15 cellular contexts compared by ENCODE assay signal in the genomic region with DNA sequence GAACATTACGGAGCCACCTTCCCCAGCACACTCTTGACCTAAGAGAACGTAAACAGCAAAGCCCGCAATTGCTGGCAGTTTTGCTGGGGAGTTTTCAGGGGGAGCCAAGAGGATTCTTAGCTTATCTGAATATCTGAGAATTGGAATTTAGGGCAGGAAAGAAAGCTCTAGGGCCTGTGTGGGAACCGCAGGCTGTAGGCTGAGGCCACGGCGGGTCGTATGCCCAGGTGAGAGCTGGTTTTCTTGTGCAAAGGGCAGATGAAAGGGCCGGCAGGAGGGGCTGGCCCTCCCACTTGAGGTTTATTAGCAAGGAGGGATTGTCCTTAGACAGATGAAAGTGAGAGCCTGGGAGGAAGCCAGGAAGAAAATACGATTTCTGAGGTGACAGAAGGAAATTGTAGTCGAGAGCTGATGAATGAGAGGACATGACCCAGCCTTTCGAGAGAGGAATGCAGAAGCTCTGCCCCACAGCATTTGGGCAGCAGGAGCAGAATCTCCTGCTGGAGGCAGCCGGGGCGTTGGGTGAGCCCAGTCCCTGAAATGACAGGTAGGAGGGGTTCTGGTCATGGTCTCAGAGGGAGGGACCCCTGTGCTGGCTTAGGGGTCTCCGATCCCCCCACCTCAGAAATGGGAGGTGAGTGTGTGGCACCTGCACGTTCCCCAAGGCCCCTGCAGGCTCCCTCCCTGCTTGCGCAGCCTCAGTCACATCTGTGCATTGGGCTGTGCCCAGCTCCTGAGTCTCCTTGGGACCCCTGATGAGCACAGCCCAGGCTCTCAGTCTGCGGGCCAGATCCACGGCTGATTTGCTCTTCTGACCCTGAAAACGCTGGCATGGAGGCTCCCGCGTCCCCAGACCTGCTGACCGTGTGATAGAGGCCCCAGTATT.
DNase-seq lines count a peak whose midpoint lies in the region; ATAC-seq, FAIRE-seq and TF ChIP-seq lines count a peak whose summit lies in the region.
"Had no signal": no experiment of that assay in that cellular context is flagged by ENCODE, and none has a peak within 500 bp of the region (broad histone marks: within the 10 kb centered on the region; RNA-seq: fewer than 3 reads in every experiment).

No MANE protein-coding gene starts in this region.

- H3K4me1 Mint-ChIP-seq in astrocyte (ENCODE audit: low read depth, unreplicated experiment) = peaks cover 35% of the 10 kb centered on the region

- H3K4me3 Mint-ChIP-seq in astrocyte (ENCODE audit: unreplicated experiment) = no peak overlapping the region
- H3K4me3 Mint-ChIP-seq: effector memory CD8-positive, alpha-beta T cell had no signal

- no peak overlapping the region for H3K27ac Mint-ChIP-seq in astrocyte (ENCODE audit: unreplicated experiment)
- H3K27ac Mint-ChIP-seq: effector memory CD8-positive, alpha-beta T cell had no signal

- H3K79me2 ChIP-seq in astrocyte (ENCODE audit: insufficient read depth, low read length) = no peaks in the 10 kb centered on the region

- no peaks in the 10 kb centered on the region for H3K9me3 Mint-ChIP-seq in astrocyte (ENCODE audit: unreplicated experiment)
- H3K9me3 Mint-ChIP-seq: effector memory CD8-positive, alpha-beta T cell had no signal

- H3K9ac ChIP-seq in HUES6 (ENCODE audit: low read length) = no peak overlapping the region
- no peak overlapping the region for H3K9ac ChIP-seq in astrocyte (ENCODE audit: low read length)

- H4K20me1 ChIP-seq in astrocyte (ENCODE audit: insufficient read depth, low read length) = no peaks in the 10 kb centered on the region

- no peak for FAIRE-seq in astrocyte (lab: Jason Lieb, UNC)
- FAIRE-seq: GM12878 had no signal

- H3K36me3 ChIP-seq in HUES6 (ENCODE audit: control insufficient read depth, insufficient read depth, low read length) (peaks cover 25% of the 10 kb centered on the region), astrocyte (ENCODE audit: insufficient read depth, low read length) (no peaks in the 10 kb centered on the region), left lung (no peaks in the 10 kb centered on the region), left ventricle myocardium inferior (no peaks in the 10 kb centered on the region)
- H3K36me3 ChIP-seq: BE2C had no signal

- H3K4me2 ChIP-seq in astrocyte (ENCODE audit: low read length) = no peak overlapping the region

- peak overlapping the region; percentile 44; the same call in 1 of the 2 replicates for H3K27ac ChIP-seq in HUES6 (ENCODE audit: low read depth, low read length)
- no peak overlapping the region for H3K27ac ChIP-seq in astrocyte (ENCODE audit: low read depth, low read length)
- no peak overlapping the region for H3K27ac ChIP-seq in left lung
- H3K27ac ChIP-seq in temporal lobe (ENCODE audit: low read depth, low read length) = peak overlapping the region; percentile 40
- H3K27ac ChIP-seq in left ventricle myocardium inferior (replicated peaks) = no peak overlapping the region

- H3K4me3 ChIP-seq in HUES6 (ENCODE audit: low read depth, low read length) (peak overlapping the region; percentile 17; the same call in 1 of the 2 replicates), astrocyte (ENCODE audit: insufficient read depth, low read depth, low read length) (no peak overlapping the region), left lung (no peak overlapping the region), left ventricle myocardium inferior (no peak overlapping the region)
- H3K4me3 ChIP-seq: GM12878 had no signal

- H2AFZ ChIP-seq in astrocyte (ENCODE audit: low read depth, low read length) = no peak overlapping the region

- H3K9me3 ChIP-seq in HUES6 (ENCODE audit: control insufficient read depth, insufficient read depth, low read depth, low read length) (0 out of 2 replicates have a peak, but pooled peaks cover 2% of the 10 kb centered on the region), astrocyte (ENCODE audit: insufficient read depth, low read depth, low read length) (no peaks in the 10 kb centered on the region), left lung (no peaks in the 10 kb centered on the region), left ventricle myocardium inferior (replicated peaks) (no peaks in the 10 kb centered on the region)
- H3K9me3 ChIP-seq: BE2C had no signal

- intact Hi-C loops in left lung (cut with DNase I) (no loop called here), left ventricle myocardium inferior (cut with micrococcal nuclease) (no loop called here)

- no peak for TF ChIP-seq CTCF in astrocyte (IDR thresholded peaks at IDR 0.05; ENCODE audit: insufficient read depth, low read depth, low read length)
- TF ChIP-seq CTCF in left lung (IDR thresholded peaks at IDR 0.05) = no peak
- no peak for TF ChIP-seq CTCF in left ventricle myocardium inferior (IDR thresholded peaks at IDR 0.05; ENCODE audit: borderline replicate concordance)

- H3K27me3 ChIP-seq in HUES6 (ENCODE audit: control insufficient read depth, insufficient read depth, low read length) = no peaks in the 10 kb centered on the region
- H3K27me3 ChIP-seq in astrocyte (ENCODE audit: insufficient read depth, low read length) = no peaks in the 10 kb centered on the region
- H3K27me3 ChIP-seq in left lung = no peaks in the 10 kb centered on the region
- peaks cover 19% of the 10 kb centered on the region for H3K27me3 ChIP-seq in left ventricle myocardium inferior (ENCODE audit: low read depth)
- H3K27me3 ChIP-seq: BE2C had no signal

- no peaks in the 10 kb centered on the region for H3K27me3 Mint-ChIP-seq in astrocyte (ENCODE audit: low read depth, unreplicated experiment)

- peaks cover 25% of the 10 kb centered on the region for H3K36me3 Mint-ChIP-seq in astrocyte (ENCODE audit: low read depth, unreplicated experiment)

- H3K4me1 ChIP-seq in HUES6 (ENCODE audit: control insufficient read depth, insufficient read depth, low read length) (peaks cover 34% of the 10 kb centered on the region), astrocyte (ENCODE audit: insufficient read depth, low read length) (peaks cover 11% of the 10 kb centered on the region), left lung (peaks cover 10 to 17% of the 10 kb centered on the region in 2 donors), left ventricle myocardium inferior (peaks cover 26% of the 10 kb centered on the region)
- H3K4me1 ChIP-seq: BE2C had no signal

- DNase-seq in astrocyte (ENCODE audit: low read depth) (peak; percentile 55), left lung (no peak), NCI-H146 treated with DMSO at 0.1 percent for 48 hours (lab: John Stamatoyannopoulos, UW; ENCODE audit: unreplicated experiment) (no peak), glomerular visceral epithelial cell (ENCODE audit: extremely low spot score) (no peak), left ventricle myocardium inferior (no peak)
- DNase-seq: activated CD4-positive, alpha-beta T cell treated with anti-CD3 and anti-CD28 coated beads, Interleukin-2, amount 50 U/mL, for 1 hour; BE2C; DND-41; effector memory CD8-positive, alpha-beta T cell; KBM-7; NCI-H1417 treated with DMSO at 0.1 percent for 48 hours; NCI-H526 treated with DMSO at 0.1 percent for 48 hours had no signal

- peak; percentile 59 for ATAC-seq in left lung
- ATAC-seq: effector memory CD8-positive, alpha-beta T cell; GM12878 had no signal

Comparison
In these comparisons a context has a peak if more than half of its experiments do, and no peak if none do; other contexts are left out.
1. H3K27ac ChIP-seq: peak in HUES6 (single experiment) and temporal lobe (single experiment); none in astrocyte (single experiment), left lung (0 of 2) and left ventricle myocardium inferior (single experiment).